Comparison of ENCODE assay signal across 1 cellular context in genomic region chr9:136769710-136770191, GRCh38.
TF ChIP-seq lines count a peak whose summit lies in the region.

No MANE protein-coding gene starts in this region.

TF ChIP-seq in GM23338, 12 proteins besides CTCF, POLR2A, EP300 and RAD21 (continued from another document):
- TF ChIP-seq, protein P1, sequence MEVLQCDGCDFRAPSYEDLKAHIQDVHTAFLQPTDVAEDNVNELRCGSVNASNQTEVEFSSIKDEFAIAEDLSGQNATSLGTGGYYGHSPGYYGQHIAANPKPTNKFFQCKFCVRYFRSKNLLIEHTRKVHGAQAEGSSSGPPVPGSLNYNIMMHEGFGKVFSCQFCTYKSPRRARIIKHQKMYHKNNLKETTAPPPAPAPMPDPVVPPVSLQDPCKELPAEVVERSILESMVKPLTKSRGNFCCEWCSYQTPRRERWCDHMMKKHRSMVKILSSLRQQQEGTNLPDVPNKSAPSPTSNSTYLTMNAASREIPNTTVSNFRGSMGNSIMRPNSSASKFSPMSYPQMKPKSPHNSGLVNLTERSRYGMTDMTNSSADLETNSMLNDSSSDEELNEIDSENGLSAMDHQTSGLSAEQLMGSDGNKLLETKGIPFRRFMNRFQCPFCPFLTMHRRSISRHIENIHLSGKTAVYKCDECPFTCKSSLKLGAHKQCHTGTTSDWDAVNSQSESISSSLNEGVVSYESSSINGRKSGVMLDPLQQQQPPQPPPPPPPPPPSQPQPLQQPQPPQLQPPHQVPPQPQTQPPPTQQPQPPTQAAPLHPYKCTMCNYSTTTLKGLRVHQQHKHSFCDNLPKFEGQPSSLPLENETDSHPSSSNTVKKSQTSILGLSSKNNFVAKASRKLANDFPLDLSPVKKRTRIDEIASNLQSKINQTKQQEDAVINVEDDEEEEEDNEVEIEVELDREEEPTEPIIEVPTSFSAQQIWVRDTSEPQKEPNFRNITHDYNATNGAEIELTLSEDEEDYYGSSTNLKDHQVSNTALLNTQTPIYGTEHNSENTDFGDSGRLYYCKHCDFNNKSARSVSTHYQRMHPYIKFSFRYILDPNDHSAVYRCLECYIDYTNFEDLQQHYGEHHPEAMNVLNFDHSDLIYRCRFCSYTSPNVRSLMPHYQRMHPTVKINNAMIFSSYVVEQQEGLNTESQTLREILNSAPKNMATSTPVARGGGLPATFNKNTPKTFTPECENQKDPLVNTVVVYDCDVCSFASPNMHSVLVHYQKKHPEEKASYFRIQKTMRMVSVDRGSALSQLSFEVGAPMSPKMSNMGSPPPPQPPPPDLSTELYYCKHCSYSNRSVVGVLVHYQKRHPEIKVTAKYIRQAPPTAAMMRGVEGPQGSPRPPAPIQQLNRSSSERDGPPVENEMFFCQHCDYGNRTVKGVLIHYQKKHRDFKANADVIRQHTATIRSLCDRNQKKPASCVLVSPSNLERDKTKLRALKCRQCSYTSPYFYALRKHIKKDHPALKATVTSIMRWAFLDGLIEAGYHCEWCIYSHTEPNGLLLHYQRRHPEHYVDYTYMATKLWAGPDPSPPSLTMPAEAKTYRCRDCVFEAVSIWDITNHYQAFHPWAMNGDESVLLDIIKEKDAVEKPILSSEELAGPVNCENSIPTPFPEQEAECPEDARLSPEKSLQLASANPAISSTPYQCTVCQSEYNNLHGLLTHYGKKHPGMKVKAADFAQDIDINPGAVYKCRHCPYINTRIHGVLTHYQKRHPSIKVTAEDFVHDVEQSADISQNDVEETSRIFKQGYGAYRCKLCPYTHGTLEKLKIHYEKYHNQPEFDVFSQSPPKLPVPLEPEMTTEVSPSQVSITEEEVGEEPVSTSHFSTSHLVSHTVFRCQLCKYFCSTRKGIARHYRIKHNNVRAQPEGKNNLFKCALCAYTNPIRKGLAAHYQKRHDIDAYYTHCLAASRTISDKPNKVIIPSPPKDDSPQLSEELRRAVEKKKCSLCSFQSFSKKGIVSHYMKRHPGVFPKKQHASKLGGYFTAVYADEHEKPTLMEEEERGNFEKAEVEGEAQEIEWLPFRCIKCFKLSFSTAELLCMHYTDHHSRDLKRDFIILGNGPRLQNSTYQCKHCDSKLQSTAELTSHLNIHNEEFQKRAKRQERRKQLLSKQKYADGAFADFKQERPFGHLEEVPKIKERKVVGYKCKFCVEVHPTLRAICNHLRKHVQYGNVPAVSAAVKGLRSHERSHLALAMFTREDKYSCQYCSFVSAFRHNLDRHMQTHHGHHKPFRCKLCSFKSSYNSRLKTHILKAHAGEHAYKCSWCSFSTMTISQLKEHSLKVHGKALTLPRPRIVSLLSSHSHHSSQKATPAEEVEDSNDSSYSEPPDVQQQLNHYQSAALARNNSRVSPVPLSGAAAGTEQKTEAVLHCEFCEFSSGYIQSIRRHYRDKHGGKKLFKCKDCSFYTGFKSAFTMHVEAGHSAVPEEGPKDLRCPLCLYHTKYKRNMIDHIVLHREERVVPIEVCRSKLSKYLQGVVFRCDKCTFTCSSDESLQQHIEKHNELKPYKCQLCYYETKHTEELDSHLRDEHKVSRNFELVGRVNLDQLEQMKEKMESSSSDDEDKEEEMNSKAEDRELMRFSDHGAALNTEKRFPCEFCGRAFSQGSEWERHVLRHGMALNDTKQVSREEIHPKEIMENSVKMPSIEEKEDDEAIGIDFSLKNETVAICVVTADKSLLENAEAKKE (CRISPR knock-in tag; IDR thresholded peaks at IDR 0.05), result no peak
- no peak for TF ChIP-seq ZNF331 (CRISPR knock-in tag; IDR thresholded peaks at IDR 0.05; ENCODE audit: low read depth)
- TF ChIP-seq ETS1 (IDR thresholded peaks at IDR 0.05), result no peak
